1 cellular context compared by ENCODE assay signal in genomic region chr19:38649305-38650179, GRCh38.
TF ChIP-seq lines count a peak whose summit lies in the region.

No MANE protein-coding gene starts in this region.

TF ChIP-seq in HepG2, 621 proteins besides CTCF, POLR2A, EP300 and RAD21 (continues in another document):
- TF ChIP-seq ZMAT5 (CRISPR knock-in tag; IDR thresholded peaks at IDR 0.05; ENCODE audit: borderline replicate concordance, low read depth): no peak
- TF ChIP-seq IRF2 (CRISPR knock-in tag; IDR thresholded peaks at IDR 0.05): peak; percentile 69
- TF ChIP-seq REL (CRISPR knock-in tag; conservative IDR thresholded peaks at IDR 0.05): no peak
- no peak for TF ChIP-seq EHMT2 (IDR thresholded peaks at IDR 0.05; ENCODE audit: borderline replicate concordance, low read depth, low read length)
- TF ChIP-seq ZBTB10 (CRISPR knock-in tag; IDR thresholded peaks at IDR 0.05; ENCODE audit: borderline replicate concordance): no peak
- peak; percentile 52; the same call in 1 of the 2 replicates for TF ChIP-seq RCOR2 (CRISPR knock-in tag; IDR thresholded peaks at IDR 0.05)
- no peak for TF ChIP-seq ZNF292 (CRISPR knock-in tag; IDR thresholded peaks at IDR 0.05; ENCODE audit: borderline replicate concordance, low read depth)
- TF ChIP-seq ZNF260 (CRISPR knock-in tag; IDR thresholded peaks at IDR 0.05; ENCODE audit: borderline replicate concordance, low read depth): no peak
- TF ChIP-seq ZEB1 (IDR thresholded peaks at IDR 0.05; ENCODE audit: insufficient replicate concordance, low read depth): no peak
- no peak for TF ChIP-seq SETDB1 (CRISPR knock-in tag; IDR thresholded peaks at IDR 0.05; ENCODE audit: borderline replicate concordance)
- TF ChIP-seq ZNF552 (CRISPR knock-in tag; IDR thresholded peaks at IDR 0.05; ENCODE audit: borderline replicate concordance): no peak
- no peak for TF ChIP-seq MBD4 (IDR thresholded peaks at IDR 0.05; ENCODE audit: borderline replicate concordance, low read length)
- no peak for TF ChIP-seq ZNF17 (CRISPR knock-in tag; IDR thresholded peaks at IDR 0.05)
- TF ChIP-seq, protein P1, sequence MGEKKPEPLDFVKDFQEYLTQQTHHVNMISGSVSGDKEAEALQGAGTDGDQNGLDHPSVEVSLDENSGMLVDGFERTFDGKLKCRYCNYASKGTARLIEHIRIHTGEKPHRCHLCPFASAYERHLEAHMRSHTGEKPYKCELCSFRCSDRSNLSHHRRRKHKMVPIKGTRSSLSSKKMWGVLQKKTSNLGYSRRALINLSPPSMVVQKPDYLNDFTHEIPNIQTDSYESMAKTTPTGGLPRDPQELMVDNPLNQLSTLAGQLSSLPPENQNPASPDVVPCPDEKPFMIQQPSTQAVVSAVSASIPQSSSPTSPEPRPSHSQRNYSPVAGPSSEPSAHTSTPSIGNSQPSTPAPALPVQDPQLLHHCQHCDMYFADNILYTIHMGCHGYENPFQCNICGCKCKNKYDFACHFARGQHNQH (CRISPR knock-in tag; IDR thresholded peaks at IDR 0.05): peak; percentile 66; the same call in 1 of the 2 replicates
- TF ChIP-seq ZNF710 (CRISPR knock-in tag; IDR thresholded peaks at IDR 0.05; ENCODE audit: borderline replicate concordance): peak; percentile 57; the same call in 1 of the 2 replicates
- TF ChIP-seq PAX8 (CRISPR knock-in tag; IDR thresholded peaks at IDR 0.05; ENCODE audit: borderline replicate concordance): no peak
- TF ChIP-seq ZC3H13 (CRISPR knock-in tag; IDR thresholded peaks at IDR 0.05): peak; percentile 60; the same call in 1 of the 2 replicates
- peak; percentile 65; the same call in 1 of the 2 replicates for TF ChIP-seq GATAD2A (CRISPR knock-in tag; IDR thresholded peaks at IDR 0.05)
- no peak for TF ChIP-seq MAFF (IDR thresholded peaks at IDR 0.05; ENCODE audit: low read depth, low read length)
- TF ChIP-seq KLF12 (CRISPR knock-in tag; IDR thresholded peaks at IDR 0.05; ENCODE audit: borderline replicate concordance): no peak
- no peak for TF ChIP-seq HNRNPLL (IDR thresholded peaks at IDR 0.05; ENCODE audit: low read depth, low read length, poor library complexity, severe bottlenecking)
- peak; percentile 37; the same call in 1 of the 2 replicates for TF ChIP-seq KAT8 (CRISPR knock-in tag; IDR thresholded peaks at IDR 0.05)
- TF ChIP-seq, protein P2, sequence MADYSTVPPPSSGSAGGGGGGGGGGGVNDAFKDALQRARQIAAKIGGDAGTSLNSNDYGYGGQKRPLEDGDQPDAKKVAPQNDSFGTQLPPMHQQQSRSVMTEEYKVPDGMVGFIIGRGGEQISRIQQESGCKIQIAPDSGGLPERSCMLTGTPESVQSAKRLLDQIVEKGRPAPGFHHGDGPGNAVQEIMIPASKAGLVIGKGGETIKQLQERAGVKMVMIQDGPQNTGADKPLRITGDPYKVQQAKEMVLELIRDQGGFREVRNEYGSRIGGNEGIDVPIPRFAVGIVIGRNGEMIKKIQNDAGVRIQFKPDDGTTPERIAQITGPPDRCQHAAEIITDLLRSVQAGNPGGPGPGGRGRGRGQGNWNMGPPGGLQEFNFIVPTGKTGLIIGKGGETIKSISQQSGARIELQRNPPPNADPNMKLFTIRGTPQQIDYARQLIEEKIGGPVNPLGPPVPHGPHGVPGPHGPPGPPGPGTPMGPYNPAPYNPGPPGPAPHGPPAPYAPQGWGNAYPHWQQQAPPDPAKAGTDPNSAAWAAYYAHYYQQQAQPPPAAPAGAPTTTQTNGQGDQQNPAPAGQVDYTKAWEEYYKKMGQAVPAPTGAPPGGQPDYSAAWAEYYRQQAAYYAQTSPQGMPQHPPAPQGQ (CRISPR knock-in tag; IDR thresholded peaks at IDR 0.05; ENCODE audit: borderline replicate concordance): no peak
- TF ChIP-seq, protein P3, sequence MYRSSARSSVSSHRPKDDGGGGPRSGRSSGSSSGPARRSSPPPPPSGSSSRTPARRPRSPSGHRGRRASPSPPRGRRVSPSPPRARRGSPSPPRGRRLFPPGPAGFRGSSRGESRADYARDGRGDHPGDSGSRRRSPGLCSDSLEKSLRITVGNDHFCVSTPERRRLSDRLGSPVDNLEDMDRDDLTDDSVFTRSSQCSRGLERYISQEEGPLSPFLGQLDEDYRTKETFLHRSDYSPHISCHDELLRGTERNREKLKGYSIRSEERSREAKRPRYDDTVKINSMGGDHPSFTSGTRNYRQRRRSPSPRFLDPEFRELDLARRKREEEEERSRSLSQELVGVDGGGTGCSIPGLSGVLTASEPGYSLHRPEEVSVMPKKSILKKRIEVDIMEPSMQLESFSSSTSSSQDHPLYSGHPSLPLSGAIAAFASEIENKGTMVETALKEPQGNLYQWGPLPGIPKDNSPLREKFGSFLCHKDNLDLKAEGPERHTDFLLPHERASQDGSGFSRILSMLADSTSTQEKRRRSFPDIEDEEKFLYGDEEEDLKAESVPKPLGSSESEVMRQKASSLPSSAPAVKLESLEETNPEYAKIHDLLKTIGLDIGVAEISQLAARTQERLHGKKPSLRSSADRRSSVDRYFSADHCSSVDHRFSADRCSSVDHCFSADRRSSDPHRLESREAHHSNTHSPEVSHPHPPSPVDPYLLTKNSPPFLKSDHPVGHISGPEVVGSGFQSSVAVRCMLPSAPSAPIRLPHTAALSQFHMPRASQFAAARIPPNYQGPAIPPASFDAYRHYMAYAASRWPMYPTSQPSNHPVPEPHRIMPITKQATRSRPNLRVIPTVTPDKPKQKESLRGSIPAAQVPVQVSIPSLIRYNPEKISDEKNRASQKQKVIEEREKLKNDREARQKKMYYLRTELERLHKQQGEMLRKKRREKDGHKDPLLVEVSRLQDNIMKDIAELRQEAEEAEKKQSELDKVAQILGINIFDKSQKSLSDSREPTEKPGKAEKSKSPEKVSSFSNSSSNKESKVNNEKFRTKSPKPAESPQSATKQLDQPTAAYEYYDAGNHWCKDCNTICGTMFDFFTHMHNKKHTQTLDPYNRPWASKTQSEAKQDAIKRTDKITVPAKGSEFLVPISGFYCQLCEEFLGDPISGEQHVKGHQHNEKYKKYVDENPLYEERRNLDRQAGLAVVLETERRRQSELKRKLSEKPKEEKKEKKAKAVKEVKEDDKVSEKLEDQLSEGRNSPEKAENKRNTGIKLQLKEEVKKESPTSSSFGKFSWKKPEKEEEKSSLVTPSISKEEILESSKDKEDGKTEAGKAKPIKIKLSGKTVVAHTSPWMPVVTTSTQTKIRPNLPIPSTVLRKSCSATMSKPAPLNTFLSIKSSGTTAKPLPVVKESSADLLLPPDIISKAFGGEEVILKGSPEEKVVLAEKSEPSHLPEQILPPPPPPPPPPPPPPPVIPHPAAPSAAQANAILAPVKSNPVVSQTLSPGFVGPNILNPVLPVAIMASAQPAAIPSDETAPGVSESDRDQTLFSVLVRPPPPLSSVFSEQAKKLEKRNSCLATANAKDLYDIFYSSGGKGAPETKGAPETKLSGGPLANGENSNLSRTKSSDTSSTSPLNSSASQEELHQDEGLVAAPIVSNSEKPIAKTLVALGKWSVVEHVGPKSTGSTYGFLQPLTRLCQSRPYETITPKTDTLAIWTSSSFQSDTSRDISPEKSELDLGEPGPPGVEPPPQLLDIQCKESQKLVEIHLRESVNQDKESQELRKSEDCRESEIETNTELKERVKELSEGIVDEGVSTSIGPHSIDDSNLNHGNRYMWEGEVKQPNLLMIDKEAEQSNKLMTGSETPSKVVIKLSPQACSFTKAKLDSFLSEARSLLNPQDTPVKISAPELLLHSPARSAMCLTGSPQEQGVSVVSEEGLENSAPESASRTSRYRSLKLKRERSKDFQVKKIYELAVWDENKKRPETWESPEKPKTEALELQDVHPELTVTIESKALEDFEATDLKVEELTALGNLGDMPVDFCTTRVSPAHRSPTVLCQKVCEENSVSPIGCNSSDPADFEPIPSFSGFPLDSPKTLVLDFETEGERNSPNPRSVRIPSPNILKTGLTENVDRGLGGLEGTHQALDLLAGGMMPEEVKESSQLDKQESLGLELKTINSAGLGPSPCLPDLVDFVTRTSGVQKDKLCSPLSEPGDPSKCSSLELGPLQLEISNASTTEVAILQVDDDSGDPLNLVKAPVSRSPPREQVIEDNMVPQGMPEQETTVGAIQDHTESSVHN (CRISPR knock-in tag; IDR thresholded peaks at IDR 0.05): no peak
- peak; percentile 61 for TF ChIP-seq DRAP1 (CRISPR knock-in tag; IDR thresholded peaks at IDR 0.05)
- TF ChIP-seq TOE1 (CRISPR knock-in tag; IDR thresholded peaks at IDR 0.05): no peak
- no peak for TF ChIP-seq ZBTB21 (CRISPR knock-in tag; IDR thresholded peaks at IDR 0.05)
- no peak for TF ChIP-seq ZNF513 (CRISPR knock-in tag; conservative IDR thresholded peaks at IDR 0.05)
- no peak for TF ChIP-seq SP5 (CRISPR knock-in tag; IDR thresholded peaks at IDR 0.05; ENCODE audit: borderline replicate concordance, low read depth)
- TF ChIP-seq PPARG (CRISPR knock-in tag; conservative IDR thresholded peaks at IDR 0.05): peak; percentile 57; the same call in 1 of the 2 replicates
- TF ChIP-seq ZNF160 (CRISPR knock-in tag; IDR thresholded peaks at IDR 0.05): no peak; the same call in 1 of the 2 replicates
- no peak for TF ChIP-seq ZFY (CRISPR knock-in tag; IDR thresholded peaks at IDR 0.05)
- no peak for TF ChIP-seq ZBTB2 (CRISPR knock-in tag; IDR thresholded peaks at IDR 0.05; ENCODE audit: low read depth)
- no peak for TF ChIP-seq ZNF720 (CRISPR knock-in tag; IDR thresholded peaks at IDR 0.05)
- no peak for TF ChIP-seq RBM39 (IDR thresholded peaks at IDR 0.05; ENCODE audit: low read depth, low read length, poor library complexity, severe bottlenecking)
- TF ChIP-seq KAT7 (CRISPR knock-in tag; IDR thresholded peaks at IDR 0.05; ENCODE audit: borderline replicate concordance): no peak; the same call in 1 of the 2 replicates
- TF ChIP-seq GTF3A (CRISPR knock-in tag; conservative IDR thresholded peaks at IDR 0.05): 0 out of 2 replicates have a peak, but pooled peaks have one; percentile 47
- no peak for TF ChIP-seq ZNF570 (CRISPR knock-in tag; IDR thresholded peaks at IDR 0.05; ENCODE audit: borderline replicate concordance)
- no peak; the same call in 1 of the 2 replicates for TF ChIP-seq CREM (IDR thresholded peaks at IDR 0.05)
- no peak for TF ChIP-seq CREM (CRISPR knock-in tag; IDR thresholded peaks at IDR 0.05)
- TF ChIP-seq ADNP (CRISPR knock-in tag; IDR thresholded peaks at IDR 0.05): no peak
- peak; percentile 44; the same call in 1 of the 2 replicates for TF ChIP-seq MTA1 (CRISPR knock-in tag; IDR thresholded peaks at IDR 0.05; ENCODE audit: borderline replicate concordance)
